ENCODE assay signal across 10 cellular contexts in the genomic region with DNA sequence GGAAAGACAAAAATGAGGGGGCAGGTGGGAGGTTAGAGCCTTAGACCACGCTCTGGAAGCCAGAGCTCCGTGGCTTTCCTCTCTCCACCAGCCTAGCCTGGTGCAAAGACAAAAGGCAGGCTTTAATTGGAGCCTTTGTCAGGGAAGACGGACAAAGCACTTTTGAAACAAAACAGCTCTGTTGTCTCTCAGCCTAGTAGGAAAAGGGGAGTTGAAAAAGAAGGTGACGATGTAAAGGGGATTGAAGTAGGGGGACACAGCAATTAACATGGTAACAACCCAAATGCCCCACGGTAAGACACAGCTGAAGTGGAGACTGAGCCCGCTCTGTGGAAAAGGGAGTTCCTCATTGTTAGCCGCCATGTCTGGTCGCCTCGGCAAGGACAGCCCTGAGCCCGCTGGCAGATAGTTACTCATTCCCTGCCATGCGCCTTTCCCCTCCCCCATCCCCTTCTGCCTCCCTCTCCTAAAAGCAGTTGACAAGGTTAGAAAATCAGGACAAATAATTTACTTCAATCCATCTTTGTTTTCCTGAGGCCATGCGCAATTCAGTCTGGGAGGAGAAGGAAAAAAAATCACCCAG.
DNase-seq lines count a peak whose midpoint lies in the region; ATAC-seq and TF ChIP-seq lines count a peak whose summit lies in the region.
"Had no signal": no experiment of that assay in that cellular context is flagged by ENCODE, and none has a peak within 500 bp of the region (broad histone marks: within the 10 kb centered on the region; RNA-seq: fewer than 3 reads in every experiment).

No MANE protein-coding gene starts in this region.

- peaks cover 43% of the 10 kb centered on the region for H3K4me1 ChIP-seq in colonic mucosa
- H3K4me1 ChIP-seq in mucosa of rectum (ENCODE audit: control insufficient read depth in 2 of 2, insufficient read depth in 2 of 2, low read length in 2 of 2) = peaks cover 40 to 76% of the 10 kb centered on the region in 2 donors
- H3K4me1 ChIP-seq in upper lobe of left lung = peaks cover 79 to 96% (median 84%) of the 10 kb centered on the region in 4 donors

- H3K36me3 Mint-ChIP-seq in activated naive CD4-positive, alpha-beta T cell treated with anti-CD3 and anti-CD28 coated beads for 36 hours (ENCODE audit: low read depth) = no peaks in the 10 kb centered on the region
- no peaks in the 10 kb centered on the region for H3K36me3 Mint-ChIP-seq in activated naive CD4-positive, alpha-beta T cell treated with anti-CD3 and anti-CD28 coated beads, Interleukin-2, amount 50 U/mL, for 72 hours
- H3K36me3 Mint-ChIP-seq in activated CD4-positive, alpha-beta memory T cell treated with anti-CD3 and anti-CD28 coated beads for 36 hours = no peaks in the 10 kb centered on the region

- no peak overlapping the region for H3K27ac Mint-ChIP-seq in activated naive CD4-positive, alpha-beta T cell treated with anti-CD3 and anti-CD28 coated beads for 36 hours
- no peak overlapping the region for H3K27ac Mint-ChIP-seq in activated naive CD4-positive, alpha-beta T cell treated with anti-CD3 and anti-CD28 coated beads, Interleukin-2, amount 50 U/mL, for 72 hours
- H3K27ac Mint-ChIP-seq in activated CD4-positive, alpha-beta memory T cell treated with anti-CD3 and anti-CD28 coated beads for 36 hours = no peak overlapping the region
- H3K27ac Mint-ChIP-seq: T-helper 1 cell treated with Interleukin-12 subunit alpha and Interleukin-12 subunit beta and Interleukin-4 antibody, amounts not matched to agents 30 μg/mL and 1 μg/mL, for 36 hours had no signal

- H3K27ac ChIP-seq in colonic mucosa = peak overlapping the region; percentile 95
- H3K27ac ChIP-seq in mucosa of rectum (ENCODE audit: low read depth in 2 of 2, low read length in 2 of 2) = peak overlapping the region; percentile 75 to 93
- H3K27ac ChIP-seq in upper lobe of left lung = peak overlapping the region; percentile 79 to 86 (median 84)

- H3K4me3 Mint-ChIP-seq in activated naive CD4-positive, alpha-beta T cell treated with anti-CD3 and anti-CD28 coated beads for 36 hours = no peak overlapping the region
- H3K4me3 Mint-ChIP-seq in activated CD4-positive, alpha-beta memory T cell treated with anti-CD3 and anti-CD28 coated beads for 36 hours = no peak overlapping the region
- H3K4me3 Mint-ChIP-seq: T-helper 1 cell treated with Interleukin-12 subunit alpha and Interleukin-12 subunit beta and Interleukin-4 antibody, amounts not matched to agents 30 μg/mL and 1 μg/mL, for 36 hours had no signal

- peaks cover 18% of the 10 kb centered on the region for H3K4me1 Mint-ChIP-seq in activated naive CD4-positive, alpha-beta T cell treated with anti-CD3 and anti-CD28 coated beads for 36 hours (ENCODE audit: low read depth)
- peaks cover 11% of the 10 kb centered on the region for H3K4me1 Mint-ChIP-seq in activated CD4-positive, alpha-beta memory T cell treated with anti-CD3 and anti-CD28 coated beads for 36 hours (ENCODE audit: low read depth)

- H3K9me3 ChIP-seq in colonic mucosa (no peaks in the 10 kb centered on the region), mucosa of rectum (ENCODE audit: control insufficient read depth in 2 of 2, low read length in 2 of 2) (no peaks in the 10 kb centered on the region), upper lobe of left lung (no peaks in the 10 kb centered on the region)

- CTCF ChIA-PET in activated naive CD4-positive, alpha-beta T cell treated with anti-CD3 and anti-CD28 coated beads for 36 hours (lab: Charles Lee) = interaction anchor here (1.2 kb wide), 1 partner anchor 27 kb away, joined by 5 read pairs; no protein-coding TSS in a partner anchor
- CTCF ChIA-PET in HEK293T (lab: Yijun Ruan, JAX) = interaction anchor here (0.6 kb wide), 1 partner anchor 44 kb away, joined by 3 read pairs; no protein-coding TSS in a partner anchor
- CTCF ChIA-PET in activated CD4-positive, alpha-beta memory T cell treated with anti-CD3 and anti-CD28 coated beads for 36 hours (lab: Charles Lee) = no interaction called here

- TF ChIP-seq CTCF in colonic mucosa (IDR thresholded peaks at IDR 0.05) = no peak
- no peak for TF ChIP-seq CTCF in upper lobe of left lung (IDR thresholded peaks at IDR 0.05)

- WGBS in upper lobe of left lung, 2 donors = 71 to 74% methylated on average over 12 of the region's 12 CpGs

- H3K4me3 ChIP-seq in colonic mucosa (no peak overlapping the region), mucosa of rectum (ENCODE audit: low read length in 2 of 2) (no peak overlapping the region), upper lobe of left lung (no peak overlapping the region)

- intact Hi-C loops in activated naive CD4-positive, alpha-beta T cell treated with anti-CD3 and anti-CD28 coated beads for 36 hours (cut with micrococcal nuclease) = loop anchor here (5.0 kb wide), 1 partner anchor 61 kb away; no protein-coding TSS in a partner anchor
- intact Hi-C loops in colonic mucosa (cut with DNase I) = no loop called here
- intact Hi-C loops in activated CD4-positive, alpha-beta memory T cell treated with anti-CD3 and anti-CD28 coated beads for 36 hours (cut with micrococcal nuclease) = no loop called here

- POLR2A ChIA-PET in HEK293T (lab: Yijun Ruan, JAX) = no interaction called here
- POLR2A ChIA-PET in activated CD4-positive, alpha-beta memory T cell treated with anti-CD3 and anti-CD28 coated beads for 36 hours (lab: Charles Lee) = interaction anchor here (1.0 kb wide), 1 partner anchor 255 kb away, joined by 3 read pairs; no protein-coding TSS in a partner anchor

- no peaks in the 10 kb centered on the region for H3K9me3 Mint-ChIP-seq in activated naive CD4-positive, alpha-beta T cell treated with anti-CD3 and anti-CD28 coated beads for 36 hours
- H3K9me3 Mint-ChIP-seq in activated naive CD4-positive, alpha-beta T cell treated with anti-CD3 and anti-CD28 coated beads, Interleukin-2, amount 50 U/mL, for 72 hours = no peaks in the 10 kb centered on the region
- H3K9me3 Mint-ChIP-seq in activated CD4-positive, alpha-beta memory T cell treated with anti-CD3 and anti-CD28 coated beads for 36 hours = no peaks in the 10 kb centered on the region
- H3K9me3 Mint-ChIP-seq: T-helper 1 cell treated with Interleukin-12 subunit alpha and Interleukin-12 subunit beta and Interleukin-4 antibody, amounts not matched to agents 30 μg/mL and 1 μg/mL, for 36 hours had no signal

- H3K27me3 Mint-ChIP-seq in activated naive CD4-positive, alpha-beta T cell treated with anti-CD3 and anti-CD28 coated beads for 36 hours (ENCODE audit: low read depth) = no peaks in the 10 kb centered on the region
- H3K27me3 Mint-ChIP-seq in activated CD4-positive, alpha-beta memory T cell treated with anti-CD3 and anti-CD28 coated beads for 36 hours = no peaks in the 10 kb centered on the region

- peak; percentile 21 for DNase-seq in activated naive CD4-positive, alpha-beta T cell treated with anti-CD3 and anti-CD28 coated beads for 36 hours
- no peak for DNase-seq in activated naive CD4-positive, alpha-beta T cell treated with anti-CD3 and anti-CD28 coated beads, Interleukin-2, amount 50 U/mL, for 72 hours (ENCODE audit: low spot score in 2 of 2)
- DNase-seq in colonic mucosa (no peak), upper lobe of left lung (peak in 1 of 2 donors; percentile 51), HEK293T (ENCODE audit: extremely low spot score) (no peak), iPS-NIHi11 (ENCODE audit: low spot score) (no peak)
- DNase-seq in activated CD4-positive, alpha-beta memory T cell treated with anti-CD3 and anti-CD28 coated beads for 36 hours = no peak
- DNase-seq: mammary epithelial cell had no signal

- no peak for ATAC-seq in activated naive CD4-positive, alpha-beta T cell treated with anti-CD3 and anti-CD28 coated beads, Interleukin-2, amount 50 U/mL, for 72 hours
- peak in 1 of 2 donors; percentile 24 for ATAC-seq in upper lobe of left lung (ENCODE audit: low FRiP score in 2 of 2)

- H3K36me3 ChIP-seq in colonic mucosa = no peaks in the 10 kb centered on the region
- H3K36me3 ChIP-seq in mucosa of rectum (ENCODE audit: control insufficient read depth in 2 of 2, insufficient read depth in 2 of 2, low read length in 2 of 2) = no peaks in the 10 kb centered on the region
- H3K36me3 ChIP-seq in upper lobe of left lung = peaks cover 0 to 8% (median 1%) of the 10 kb centered on the region in 4 donors

- TF ChIP-seq POLR2A in upper lobe of left lung (IDR thresholded peaks at IDR 0.05) = no peak

- H3K9ac ChIP-seq in colonic mucosa (ENCODE audit: low read depth in 2 of 2, low read length in 2 of 2) (peak overlapping the region in 1 of 2 donors; percentile 45), mucosa of rectum (ENCODE audit: low read depth in 1 of 2, low read length in 2 of 2) (peak overlapping the region in 1 of 2 donors; percentile 36)

- TF ChIP-seq EP300 in upper lobe of left lung (IDR thresholded peaks at IDR 0.05) = no peak

- H3K27me3 ChIP-seq in colonic mucosa = no peaks in the 10 kb centered on the region
- H3K27me3 ChIP-seq in mucosa of rectum (ENCODE audit: control insufficient read depth in 2 of 2, insufficient read depth in 2 of 2, low read length in 2 of 2) = no peaks in the 10 kb centered on the region
- H3K27me3 ChIP-seq in upper lobe of left lung = no peaks in the 10 kb centered on the region

TF ChIP-seq in HEK293T, 16 proteins besides CTCF, POLR2A, EP300 and RAD21:
- TF ChIP-seq PKNOX1 (IDR thresholded peaks at IDR 0.05) = no peak
- no peak for TF ChIP-seq TARDBP (IDR thresholded peaks at IDR 0.05)
- no peak for TF ChIP-seq LEF1 (IDR thresholded peaks at IDR 0.05; ENCODE audit: borderline replicate concordance)
- no peak for TF ChIP-seq ELF4 (IDR thresholded peaks at IDR 0.05)
- no peak for TF ChIP-seq BHLHE40 (IDR thresholded peaks at IDR 0.05; ENCODE audit: borderline replicate concordance)
- no peak for TF ChIP-seq SP1 (IDR thresholded peaks at IDR 0.05)
- no peak for TF ChIP-seq HDGF (IDR thresholded peaks at IDR 0.05; ENCODE audit: borderline replicate concordance)
- TF ChIP-seq FOXK2 (IDR thresholded peaks at IDR 0.05) = no peak
- no peak for TF ChIP-seq ARNT (IDR thresholded peaks at IDR 0.05)
- TF ChIP-seq NFRKB (IDR thresholded peaks at IDR 0.05) = no peak
- no peak for TF ChIP-seq L3MBTL2 (conservative IDR thresholded peaks at IDR 0.05)
- TF ChIP-seq FOXM1 (IDR thresholded peaks at IDR 0.05; ENCODE audit: borderline replicate concordance) = no peak
- no peak for TF ChIP-seq ZNF384 (IDR thresholded peaks at IDR 0.05)
- no peak for TF ChIP-seq CTBP1 (IDR thresholded peaks at IDR 0.05; ENCODE audit: borderline replicate concordance)
